Comparison of ENCODE assay signal across 11 cellular contexts in genomic region chr16:54287758-54288591, GRCh38. TPM values are rescaled to one million over a fixed set of nuclear protein-coding genes. Genes with fewer than 3 reads are reported as not detected.
A peak's percentile ranks its signal among the peaks of the same experiment; 100 is the strongest.
DNase-seq lines count a peak whose midpoint lies in the region; ATAC-seq and TF ChIP-seq lines count a peak whose summit lies in the region.
"Had no signal": no experiment of that assay in that cellular context is flagged by ENCODE, and none has a peak within 500 bp of the region (broad histone marks: within the 10 kb centered on the region; RNA-seq: fewer than 3 reads in every experiment).

No MANE protein-coding gene starts in this region.

- peaks cover 52% of the 10 kb centered on the region for H3K4me1 Mint-ChIP-seq in nephron progenitor cell

- H3K27ac Mint-ChIP-seq in nephron progenitor cell = no peak overlapping the region

- ATAC-seq in GM21529 (IDR thresholded peaks at IDR 0.05; ENCODE audit: unreplicated experiment) = no peak

- peaks cover 86% of the 10 kb centered on the region for H3K27me3 Mint-ChIP-seq in nephron progenitor cell (ENCODE audit: low read depth, poor library complexity)

- peaks cover 9% of the 10 kb centered on the region for H3K9me3 ChIP-seq in KOPT-K1 (ENCODE audit: insufficient read depth, low read length, poor library complexity, severe bottlenecking)

- H3K9me3 Mint-ChIP-seq in nephron progenitor cell = no peaks in the 10 kb centered on the region

- CTCF ChIA-PET in AG04449 (lab: Yijun Ruan, JAX) = interaction anchor here (0.7 to 1.3 kb wide), 2 partner anchors 17 to 514 kb away, joined by 3 to 6 read pairs; no protein-coding TSS in a partner anchor

- H3K4me3 Mint-ChIP-seq in nephron progenitor cell = peak overlapping the region; percentile 84

- DNase-seq in AG04449 (ENCODE audit: low read depth, low spot score) (no peak), epithelial cell of proximal tubule (ENCODE audit: low read depth) (no peak), nephron progenitor cell (peak; percentile 34), amniotic stem cell (lab: John Stamatoyannopoulos, UW) (no peak), cerebellum (ENCODE audit: low spot score) (no peak), nucleus accumbens (lab: John Stamatoyannopoulos, UW) (no peak)
- DNase-seq: hippocampal formation; stimulated activated CD4-positive, alpha-beta T cell treated with anti-CD3 and anti-CD28 coated beads, Interleukin-4, amount 100 ng/mL, for 4 hours had no signal

- peak overlapping the region; percentile 81 for H3K27ac ChIP-seq in KOPT-K1 (ENCODE audit: low read depth, low read length, poor library complexity, severe bottlenecking)

- peaks cover 12% of the 10 kb centered on the region for H3K36me3 ChIP-seq in KOPT-K1 (ENCODE audit: insufficient read depth, low read length)

- POLR2A ChIA-PET in AG04449 (lab: Yijun Ruan, JAX) = interaction anchor here (1.6 to 3.9 kb wide), 2 partner anchors 174 to 643 kb away, joined by 6 to 28 read pairs; partner anchors contain the start of gene IRX5

- no peak for TF ChIP-seq CTCF in AG04449 (IDR thresholded peaks at IDR 0.05; ENCODE audit: insufficient read depth, low read length, missing control alignments)
- no peak for TF ChIP-seq CTCF in epithelial cell of proximal tubule (conservative IDR thresholded peaks at IDR 0.05; ENCODE audit: low read depth, low read length)
- no peak for TF ChIP-seq CTCF in nephron progenitor cell (IDR thresholded peaks at IDR 0.05)

- H3K36me3 Mint-ChIP-seq in nephron progenitor cell (ENCODE audit: low read depth) = no peaks in the 10 kb centered on the region

- H3K4me3 ChIP-seq in AG04449 (ENCODE audit: low read depth, low read length) (peak overlapping the region; percentile 76), epithelial cell of proximal tubule (ENCODE audit: low read depth, low read length) (peak overlapping the region; percentile 69)

RNA-seq across cellular contexts. Expression of gene IRX3, which starts 1.4 kb away (rescaled TPM):
- total RNA-seq in epithelial cell of proximal tubule (12.8 and 28.7 TPM in 2 replicates), cerebellum (11.4 TPM)
- total RNA-seq: OCI-LY7 had no signal
